Comparison of ENCODE assay signal across 8 cellular contexts in genomic region chr15:74540135-74540760, GRCh38. TPM values are rescaled to one million over a fixed set of nuclear protein-coding genes. Genes with fewer than 3 reads are reported as not detected.
DNase-seq lines count a peak whose midpoint lies in the region; ATAC-seq and TF ChIP-seq lines count a peak whose summit lies in the region.

No MANE protein-coding gene starts in this region.

- H3K27me3 ChIP-seq in AG04450 (ENCODE audit: control insufficient read depth, insufficient read depth, low read length) (no peaks in the 10 kb centered on the region), OCI-LY1 (ENCODE audit: insufficient read depth, low read length) (no peaks in the 10 kb centered on the region)

- H3K27ac ChIP-seq in AG04450 (ENCODE audit: low read depth, low read length) = peak overlapping the region; percentile 84
- peak overlapping the region; percentile 59 for H3K27ac ChIP-seq in OCI-LY1 (ENCODE audit: low read depth, low read length, poor library complexity, severe bottlenecking)

- H3F3A ChIP-seq in OCI-LY1 (ENCODE audit: insufficient read depth, low read length) = peaks cover 3% of the 10 kb centered on the region; the same call in 1 of the 2 replicates

- POLR2A ChIA-PET in AG04450 (lab: Yijun Ruan, JAX) = interaction anchor here (0.5 to 1.8 kb wide), 5 partner anchors 20 to 175 kb away, joined by 3 to 5 read pairs (median 4); partner anchors contain the start of genes CLK3 and UBL7

- no peaks in the 10 kb centered on the region for H3K9me3 Mint-ChIP-seq in dendritic cell treated with granulocyte-macrophage colony-stimulating factor and Interleukin-4, amounts not matched to agents 40 ng/mL and 50 ng/mL, for 4 days
- H3K9me3 Mint-ChIP-seq in naive B cell = no peaks in the 10 kb centered on the region

- peak overlapping the region; percentile 96 for H3K4me3 Mint-ChIP-seq in dendritic cell treated with granulocyte-macrophage colony-stimulating factor and Interleukin-4, amounts not matched to agents 40 ng/mL and 50 ng/mL, for 4 days
- H3K4me3 Mint-ChIP-seq in naive B cell = peak overlapping the region; percentile 95 to 99 (median 98)

- no peak overlapping the region for H2AFZ ChIP-seq in OCI-LY1 (ENCODE audit: low read length)

- DNase-seq in AG04450 (ENCODE audit: low read depth, low spot score) = no peak
- DNase-seq in naive B cell = peak; percentile 12
- no peak for DNase-seq in activated CD4-positive, CD25-positive, alpha-beta regulatory T cell treated with anti-CD3 and anti-CD28 coated beads, Interleukin-2, amount 50 U/mL, for 72 hours
- no peak for DNase-seq in DMS153 treated with DMSO at 0.1 percent for 48 hours (lab: John Stamatoyannopoulos, UW; ENCODE audit: unreplicated experiment)

- ATAC-seq in GM19043 (IDR thresholded peaks at IDR 0.05; ENCODE audit: low read depth, unreplicated experiment) = peak; percentile 3
- ATAC-seq in naive B cell (ENCODE audit: low read depth in 2 of 2) = peak in 1 of 2 donors; percentile 8
- no peak for ATAC-seq in HG03045 (IDR thresholded peaks at IDR 0.05; ENCODE audit: unreplicated experiment)

- H3K27ac Mint-ChIP-seq in dendritic cell treated with granulocyte-macrophage colony-stimulating factor and Interleukin-4, amounts not matched to agents 40 ng/mL and 50 ng/mL, for 4 days = peak overlapping the region; percentile 95
- H3K27ac Mint-ChIP-seq in naive B cell = peak overlapping the region; percentile 93 to 100 (median 96)

- no peaks in the 10 kb centered on the region for H3K79me2 ChIP-seq in OCI-LY1 (ENCODE audit: insufficient read depth, low read length)

- intact Hi-C loops in dendritic cell treated with granulocyte-macrophage colony-stimulating factor and Interleukin-4, amounts not matched to agents 40 ng/mL and 50 ng/mL, for 4 days (cut with micrococcal nuclease) = no loop called here

- peak overlapping the region; percentile 84 for H3K4me3 ChIP-seq in AG04450 (ENCODE audit: low read depth, low read length)
- peak overlapping the region; percentile 82 for H3K4me3 ChIP-seq in OCI-LY1 (ENCODE audit: low read depth, low read length, poor library complexity, severe bottlenecking)

- peaks cover 19% of the 10 kb centered on the region for H3K27me3 Mint-ChIP-seq in dendritic cell treated with granulocyte-macrophage colony-stimulating factor and Interleukin-4, amounts not matched to agents 40 ng/mL and 50 ng/mL, for 4 days
- no peaks in the 10 kb centered on the region for H3K27me3 Mint-ChIP-seq in naive B cell

- TF ChIP-seq CTCF in AG04450 (IDR thresholded peaks at IDR 0.05; ENCODE audit: low read depth, low read length) = no peak
- no peak for TF ChIP-seq CTCF in OCI-LY1 (IDR thresholded peaks at IDR 0.05; ENCODE audit: low read length)

- CTCF ChIA-PET in AG04450 (lab: Charles Lee) = interaction anchor here (1.0 kb wide), 1 partner anchor 12 kb away, joined by 3 read pairs; no protein-coding TSS in a partner anchor

- H3K9me3 ChIP-seq in AG04450 (ENCODE audit: control insufficient read depth, insufficient read depth, low read length) = no peaks in the 10 kb centered on the region; the same call in 1 of the 2 replicates
- H3K9me3 ChIP-seq in OCI-LY1 (ENCODE audit: low read length) = no peaks in the 10 kb centered on the region

- H3K4me2 ChIP-seq in OCI-LY1 (ENCODE audit: low read length) = peak overlapping the region; percentile 84

- no peaks in the 10 kb centered on the region for H3K36me3 ChIP-seq in OCI-LY1 (ENCODE audit: insufficient read depth, low read length)

- peaks cover 45% of the 10 kb centered on the region for H3K4me1 Mint-ChIP-seq in dendritic cell treated with granulocyte-macrophage colony-stimulating factor and Interleukin-4, amounts not matched to agents 40 ng/mL and 50 ng/mL, for 4 days (ENCODE audit: low read depth)
- peaks cover 41 to 46% (median 42%) of the 10 kb centered on the region in 3 donors for H3K4me1 Mint-ChIP-seq in naive B cell

- no peaks in the 10 kb centered on the region for H4K20me1 ChIP-seq in OCI-LY1 (ENCODE audit: insufficient read depth, low read length)

- no peaks in the 10 kb centered on the region for H3K9me2 ChIP-seq in OCI-LY1 (ENCODE audit: low read depth, low read length)

- peak overlapping the region; percentile 83 for H3K9ac ChIP-seq in OCI-LY1 (ENCODE audit: low read length)

- H3K36me3 Mint-ChIP-seq in dendritic cell treated with granulocyte-macrophage colony-stimulating factor and Interleukin-4, amounts not matched to agents 40 ng/mL and 50 ng/mL, for 4 days (ENCODE audit: low read depth) = peaks cover 25% of the 10 kb centered on the region
- H3K36me3 Mint-ChIP-seq in naive B cell = no peaks in the 10 kb centered on the region

- H3K4me1 ChIP-seq in OCI-LY1 (ENCODE audit: insufficient read depth, low read length, severe bottlenecking) = peaks cover 24% of the 10 kb centered on the region

RNA-seq across cellular contexts. Expression of gene ARID3B, which starts 0.8 kb away (rescaled TPM):
- polyA plus RNA-seq in AG04450 (2011; rRNA removed) (1.6 and 2.4 TPM in 2 replicates), naive B cell (ENCODE audit: low read depth in 6 of 6) (10 to 100 TPM in 1 of 6 donors, 1 to 10 TPM in 5; 3.0 to 13.6 (median 5.4) TPM)
- polyA minus RNA-seq in AG04450 (2011; rRNA and poly(A)+ RNA removed) = 4.2 and 5.8 TPM in 2 replicates
